1 cellular context compared by ENCODE assay signal in the genomic region with DNA sequence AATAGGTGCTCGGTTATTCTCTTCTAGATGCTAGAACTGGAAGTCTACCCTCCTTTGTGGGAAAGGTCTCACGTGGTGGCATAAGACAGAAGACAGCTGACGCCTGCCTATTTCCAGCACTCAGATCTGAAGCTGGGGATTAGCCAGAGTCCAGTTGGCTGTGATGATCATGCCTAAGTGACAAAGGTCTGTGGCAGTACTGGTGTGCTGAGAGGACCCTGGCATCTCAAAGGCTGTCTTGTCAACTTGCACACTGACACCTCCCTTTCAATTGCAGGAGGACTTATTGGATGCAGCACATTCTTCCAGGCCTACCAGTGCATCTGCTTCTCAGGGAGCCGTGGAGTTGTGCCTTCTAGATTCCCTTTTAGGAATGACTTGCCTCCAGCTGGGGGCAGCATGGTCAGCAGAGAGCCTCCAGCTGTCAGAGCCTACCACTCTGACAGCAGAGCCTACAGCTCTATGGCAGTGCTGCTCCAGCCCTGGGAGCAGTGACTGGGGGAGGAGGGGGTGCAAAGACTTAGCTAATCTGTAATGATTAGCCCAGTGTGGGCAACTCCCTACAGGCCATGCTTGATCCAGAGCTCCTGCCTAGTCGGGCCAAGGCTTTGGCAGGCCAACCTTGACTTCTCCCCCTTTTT.
TF ChIP-seq lines count a peak whose summit lies in the region.

No MANE protein-coding gene starts in this region.

TF ChIP-seq in HCT116, 20 proteins besides CTCF, POLR2A, EP300 and RAD21:
- TF ChIP-seq JUND (IDR thresholded peaks at IDR 0.05) (no peak), EZH2phosphoT487 (IDR thresholded peaks at IDR 0.05; ENCODE audit: borderline replicate concordance) (no peak), ELF1 (IDR thresholded peaks at IDR 0.05; ENCODE audit: borderline replicate concordance, low read depth) (no peak), EGR1 (IDR thresholded peaks at IDR 0.05; ENCODE audit: low read depth) (no peak)
- TF ChIP-seq, protein P1, sequence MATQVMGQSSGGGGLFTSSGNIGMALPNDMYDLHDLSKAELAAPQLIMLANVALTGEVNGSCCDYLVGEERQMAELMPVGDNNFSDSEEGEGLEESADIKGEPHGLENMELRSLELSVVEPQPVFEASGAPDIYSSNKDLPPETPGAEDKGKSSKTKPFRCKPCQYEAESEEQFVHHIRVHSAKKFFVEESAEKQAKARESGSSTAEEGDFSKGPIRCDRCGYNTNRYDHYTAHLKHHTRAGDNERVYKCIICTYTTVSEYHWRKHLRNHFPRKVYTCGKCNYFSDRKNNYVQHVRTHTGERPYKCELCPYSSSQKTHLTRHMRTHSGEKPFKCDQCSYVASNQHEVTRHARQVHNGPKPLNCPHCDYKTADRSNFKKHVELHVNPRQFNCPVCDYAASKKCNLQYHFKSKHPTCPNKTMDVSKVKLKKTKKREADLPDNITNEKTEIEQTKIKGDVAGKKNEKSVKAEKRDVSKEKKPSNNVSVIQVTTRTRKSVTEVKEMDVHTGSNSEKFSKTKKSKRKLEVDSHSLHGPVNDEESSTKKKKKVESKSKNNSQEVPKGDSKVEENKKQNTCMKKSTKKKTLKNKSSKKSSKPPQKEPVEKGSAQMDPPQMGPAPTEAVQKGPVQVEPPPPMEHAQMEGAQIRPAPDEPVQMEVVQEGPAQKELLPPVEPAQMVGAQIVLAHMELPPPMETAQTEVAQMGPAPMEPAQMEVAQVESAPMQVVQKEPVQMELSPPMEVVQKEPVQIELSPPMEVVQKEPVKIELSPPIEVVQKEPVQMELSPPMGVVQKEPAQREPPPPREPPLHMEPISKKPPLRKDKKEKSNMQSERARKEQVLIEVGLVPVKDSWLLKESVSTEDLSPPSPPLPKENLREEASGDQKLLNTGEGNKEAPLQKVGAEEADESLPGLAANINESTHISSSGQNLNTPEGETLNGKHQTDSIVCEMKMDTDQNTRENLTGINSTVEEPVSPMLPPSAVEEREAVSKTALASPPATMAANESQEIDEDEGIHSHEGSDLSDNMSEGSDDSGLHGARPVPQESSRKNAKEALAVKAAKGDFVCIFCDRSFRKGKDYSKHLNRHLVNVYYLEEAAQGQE (IDR thresholded peaks at IDR 0.05; ENCODE audit: low read depth) = no peak
- TF ChIP-seq, protein P2, sequence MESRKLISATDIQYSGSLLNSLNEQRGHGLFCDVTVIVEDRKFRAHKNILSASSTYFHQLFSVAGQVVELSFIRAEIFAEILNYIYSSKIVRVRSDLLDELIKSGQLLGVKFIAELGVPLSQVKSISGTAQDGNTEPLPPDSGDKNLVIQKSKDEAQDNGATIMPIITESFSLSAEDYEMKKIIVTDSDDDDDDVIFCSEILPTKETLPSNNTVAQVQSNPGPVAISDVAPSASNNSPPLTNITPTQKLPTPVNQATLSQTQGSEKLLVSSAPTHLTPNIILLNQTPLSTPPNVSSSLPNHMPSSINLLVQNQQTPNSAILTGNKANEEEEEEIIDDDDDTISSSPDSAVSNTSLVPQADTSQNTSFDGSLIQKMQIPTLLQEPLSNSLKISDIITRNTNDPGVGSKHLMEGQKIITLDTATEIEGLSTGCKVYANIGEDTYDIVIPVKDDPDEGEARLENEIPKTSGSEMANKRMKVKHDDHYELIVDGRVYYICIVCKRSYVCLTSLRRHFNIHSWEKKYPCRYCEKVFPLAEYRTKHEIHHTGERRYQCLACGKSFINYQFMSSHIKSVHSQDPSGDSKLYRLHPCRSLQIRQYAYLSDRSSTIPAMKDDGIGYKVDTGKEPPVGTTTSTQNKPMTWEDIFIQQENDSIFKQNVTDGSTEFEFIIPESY (IDR thresholded peaks at IDR 0.05; ENCODE audit: extremely low read depth, insufficient replicate concordance, low read length) = no peak
